ENCODE assay signal across 25 cellular contexts in the genomic region with DNA sequence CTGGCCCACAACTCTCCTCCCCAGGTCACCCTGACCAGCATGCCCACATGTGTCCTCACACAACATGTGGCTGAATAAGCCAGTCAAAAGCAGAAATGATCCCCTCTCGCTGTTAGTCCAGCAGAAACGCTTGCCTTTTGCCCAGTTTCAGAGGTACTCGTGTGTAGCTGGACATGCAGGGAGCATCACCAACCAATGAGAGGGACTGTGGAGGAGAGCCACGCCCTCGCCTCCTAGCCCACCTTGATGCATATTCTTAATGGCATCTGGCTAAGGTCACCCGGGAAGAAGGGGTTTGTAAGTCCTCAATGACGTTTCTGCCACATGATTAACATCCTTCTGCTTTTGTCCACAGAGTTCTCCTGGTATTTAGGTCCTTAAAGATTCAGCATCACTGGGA.
A peak's percentile ranks its signal among the peaks of the same experiment; 100 is the strongest.
DNase-seq lines count a peak whose midpoint lies in the region; ATAC-seq and TF ChIP-seq lines count a peak whose summit lies in the region.
"Had no signal": no experiment of that assay in that cellular context is flagged by ENCODE, and none has a peak within 500 bp of the region (broad histone marks: within the 10 kb centered on the region; RNA-seq: fewer than 3 reads in every experiment).

No MANE protein-coding gene starts in this region.

- peaks cover 40% of the 10 kb centered on the region for H3K36me3 Mint-ChIP-seq in stimulated activated naive CD8-positive, alpha-beta T cell treated with anti-CD3 and anti-CD28 coated beads, Interleukin-15, Interleukin-2, amounts not matched to agents 100 ng/mL and 50 ng/mL, for 24 hours (ENCODE audit: low read depth)

- no peak overlapping the region for H4K91ac ChIP-seq in trophoblast cell (ENCODE audit: low read depth, low read length)

- no peaks in the 10 kb centered on the region for H4K20me1 ChIP-seq in osteoblast (ENCODE audit: insufficient read depth, low read length)

- no peaks in the 10 kb centered on the region for H3K9me3 Mint-ChIP-seq in stimulated activated naive CD8-positive, alpha-beta T cell treated with anti-CD3 and anti-CD28 coated beads, Interleukin-15, Interleukin-2, amounts not matched to agents 100 ng/mL and 50 ng/mL, for 24 hours
- no peaks in the 10 kb centered on the region for H3K9me3 Mint-ChIP-seq in stimulated activated naive CD8-positive, alpha-beta T cell treated with anti-CD3 and anti-CD28 coated beads, Interleukin-15, amount 100 ng/mL, for 72 hours
- H3K9me3 Mint-ChIP-seq: CD4-positive, alpha-beta T cell; H9 had no signal

- H3K9ac ChIP-seq in trophoblast cell (ENCODE audit: low read length): no peak overlapping the region
- H3K9ac ChIP-seq: BLaER1 had no signal

- H3K9me3 ChIP-seq in ascending aorta (no peaks in the 10 kb centered on the region), osteoblast (ENCODE audit: low read depth, low read length) (no peaks in the 10 kb centered on the region), trophoblast cell (ENCODE audit: insufficient read depth, low read depth, low read length) (no peaks in the 10 kb centered on the region)
- H3K9me3 ChIP-seq: BLaER1, SJSA1 had no signal

- peaks cover 61% of the 10 kb centered on the region for H3K4me1 Mint-ChIP-seq in stimulated activated naive CD8-positive, alpha-beta T cell treated with anti-CD3 and anti-CD28 coated beads, Interleukin-15, Interleukin-2, amounts not matched to agents 100 ng/mL and 50 ng/mL, for 24 hours (ENCODE audit: low read depth)
- H3K4me1 Mint-ChIP-seq in stimulated activated naive CD8-positive, alpha-beta T cell treated with anti-CD3 and anti-CD28 coated beads, Interleukin-15, amount 100 ng/mL, for 72 hours: peaks cover 38% of the 10 kb centered on the region

- H2AFZ ChIP-seq in osteoblast (ENCODE audit: low read length) (no peak overlapping the region), trophoblast cell (ENCODE audit: insufficient read depth, low read length, poor library complexity) (no peak overlapping the region)

- H3K4me1 ChIP-seq in ascending aorta (peaks cover 10 to 36% of the 10 kb centered on the region in 2 donors), osteoblast (ENCODE audit: insufficient read depth, low read length) (peaks cover 23% of the 10 kb centered on the region), trophoblast cell (ENCODE audit: control insufficient read depth in 1 of 2, insufficient read depth in 2 of 2, low read length in 2 of 2) (peaks cover 5 to 15% of the 10 kb centered on the region in 2 experiments)

- H3K18ac ChIP-seq in trophoblast cell (ENCODE audit: low read length): no peak overlapping the region

- no peak for TF ChIP-seq POLR2A in lower leg skin (IDR thresholded peaks at IDR 0.05)

- H2BK12ac ChIP-seq in trophoblast cell (ENCODE audit: low read length): no peak overlapping the region

- DNase-seq in stimulated activated naive CD8-positive, alpha-beta T cell treated with anti-CD3 and anti-CD28 coated beads, Interleukin-15, amount 100 ng/mL, for 72 hours: no peak
- DNase-seq in ascending aorta (ENCODE audit: low spot score in 2 of 2) (no peak), osteoblast (ENCODE audit: insufficient read length, low spot score, missing footprints) (no peak), trophoblast cell (no peak), lower leg skin (ENCODE audit: low spot score in 2 of 2) (no peak)
- DNase-seq: ACHN; CD4-positive, alpha-beta T cell; COR-L47; DMS 273 treated with DMSO at 0.1 percent for 48 hours; DND-41; H9; Karpas-422; MV-4-11; NCI-H1105 treated with DMSO at 0.1 percent for 48 hours; NCI-H2081; NCI-H2171; NCI-H345; NCI-H524; NCI-H774; NK-92 treated with Interleukin-12 subunit alpha and Interleukin-12 subunit beta, amount 100 ng/mL, for 24 hours had no signal

- H3K27ac ChIP-seq in ascending aorta (peak overlapping the region; percentile 96 to 97), osteoblast (ENCODE audit: low read depth, low read length) (peak overlapping the region; percentile 40), trophoblast cell (ENCODE audit: low read depth, low read length) (no peak overlapping the region)
- H3K27ac ChIP-seq: BLaER1, SJSA1 had no signal

- no CpG with 5 or more reads among the region's 7 CpGs for WGBS in trophoblast cell (ENCODE audit: extremely low coverage, insufficient coverage, insufficient read length)
- WGBS in lower leg skin, 2 donors: 81 to 84% methylated on average over 7 of the region's 7 CpGs

- H3K4me2 ChIP-seq in osteoblast (ENCODE audit: insufficient read depth, low read length) (no peak overlapping the region), trophoblast cell (ENCODE audit: low read length) (no peak overlapping the region)
- H3K4me2 ChIP-seq: BLaER1 had no signal

- H3K14ac ChIP-seq in trophoblast cell (ENCODE audit: low read length): no peak overlapping the region

- H3K4me3 ChIP-seq in ascending aorta: no peak overlapping the region
- no peak overlapping the region for H3K4me3 ChIP-seq in osteoblast (ENCODE audit: insufficient read depth, low read length)
- H3K4me3 ChIP-seq in trophoblast cell (ENCODE audit: low read depth, low read length): no peak overlapping the region
- H3K4me3 ChIP-seq in lower leg skin (ENCODE audit: low read depth, poor library complexity, severe bottlenecking): no peak overlapping the region
- H3K4me3 ChIP-seq: BLaER1, SJSA1 had no signal

- H3K27me3 ChIP-seq in ascending aorta (no peaks in the 10 kb centered on the region), osteoblast (ENCODE audit: insufficient read depth, low read length) (no peaks in the 10 kb centered on the region), trophoblast cell (ENCODE audit: insufficient read depth, low read length) (no peaks in the 10 kb centered on the region)
- H3K27me3 ChIP-seq: BLaER1, SJSA1 had no signal

- intact Hi-C loops in ascending aorta (cut with DNase I) (loop anchor here (10.0 kb wide), 1 partner anchor 54 kb away; no protein-coding TSS in a partner anchor), lower leg skin (cut with DNase I; ENCODE audit: low total_unique reads) (no loop called here)

- H3K36me3 ChIP-seq in ascending aorta: peaks cover 38 to 56% of the 10 kb centered on the region in 2 donors
- peaks cover 16% of the 10 kb centered on the region for H3K36me3 ChIP-seq in osteoblast (ENCODE audit: insufficient read depth, low read length)
- H3K36me3 ChIP-seq in trophoblast cell (ENCODE audit: control insufficient read depth in 1 of 2, insufficient read depth in 2 of 2, low read length in 2 of 2): peaks cover 40 to 55% of the 10 kb centered on the region in 2 experiments

- no peak overlapping the region for H2BK5ac ChIP-seq in trophoblast cell (ENCODE audit: low read depth, low read length, poor library complexity)

- no peaks in the 10 kb centered on the region for H3K79me2 ChIP-seq in osteoblast (ENCODE audit: insufficient read depth, low read length)
- H3K79me2 ChIP-seq in trophoblast cell (ENCODE audit: control insufficient read depth, insufficient read depth, low read length, poor library complexity): no peaks in the 10 kb centered on the region

- no peak overlapping the region for H2AK5ac ChIP-seq in trophoblast cell (ENCODE audit: low read length)

- no peak overlapping the region for H4K12ac ChIP-seq in trophoblast cell (ENCODE audit: low read depth, low read length)

- no peak for ATAC-seq in stimulated activated naive CD8-positive, alpha-beta T cell treated with anti-CD3 and anti-CD28 coated beads, Interleukin-15, amount 100 ng/mL, for 72 hours
- ATAC-seq in HG03354 (IDR thresholded peaks at IDR 0.05; ENCODE audit: poor library complexity, severe bottlenecking, unreplicated experiment): no peak
- ATAC-seq: Panc1 had no signal

- no peak for TF ChIP-seq CTCF in ascending aorta (IDR thresholded peaks at IDR 0.05)
- TF ChIP-seq CTCF in osteoblast (IDR thresholded peaks at IDR 0.05; ENCODE audit: extremely low read depth, low read depth, low read length): no peak
- TF ChIP-seq CTCF in lower leg skin (IDR thresholded peaks at IDR 0.05): no peak

- no peak overlapping the region for H2BK120ac ChIP-seq in trophoblast cell (ENCODE audit: insufficient read depth, low read length, poor library complexity)

- no peak overlapping the region for H4K8ac ChIP-seq in trophoblast cell (ENCODE audit: low read depth, low read length)

- peak overlapping the region; percentile 5 for H3K27ac Mint-ChIP-seq in stimulated activated naive CD8-positive, alpha-beta T cell treated with anti-CD3 and anti-CD28 coated beads, Interleukin-15, Interleukin-2, amounts not matched to agents 100 ng/mL and 50 ng/mL, for 24 hours
- no peak overlapping the region for H3K27ac Mint-ChIP-seq in stimulated activated naive CD8-positive, alpha-beta T cell treated with anti-CD3 and anti-CD28 coated beads, Interleukin-15, amount 100 ng/mL, for 72 hours
- H3K27ac Mint-ChIP-seq: CD4-positive, alpha-beta T cell; H9 had no signal

- no peak overlapping the region for H3K23ac ChIP-seq in trophoblast cell (ENCODE audit: low read length)

- H3K4me3 Mint-ChIP-seq in stimulated activated naive CD8-positive, alpha-beta T cell treated with anti-CD3 and anti-CD28 coated beads, Interleukin-15, Interleukin-2, amounts not matched to agents 100 ng/mL and 50 ng/mL, for 24 hours: no peak overlapping the region
- H3K4me3 Mint-ChIP-seq in stimulated activated naive CD8-positive, alpha-beta T cell treated with anti-CD3 and anti-CD28 coated beads, Interleukin-15, amount 100 ng/mL, for 72 hours: no peak overlapping the region
- H3K4me3 Mint-ChIP-seq: CD4-positive, alpha-beta T cell; H9 had no signal

- H3K4ac ChIP-seq in trophoblast cell (ENCODE audit: low read depth, low read length): no peak overlapping the region

- peaks cover 7% of the 10 kb centered on the region for H3K79me1 ChIP-seq in trophoblast cell (ENCODE audit: low read length)

- H3K27me3 Mint-ChIP-seq in stimulated activated naive CD8-positive, alpha-beta T cell treated with anti-CD3 and anti-CD28 coated beads, Interleukin-15, Interleukin-2, amounts not matched to agents 100 ng/mL and 50 ng/mL, for 24 hours: peaks cover 11% of the 10 kb centered on the region
- H3K27me3 Mint-ChIP-seq in stimulated activated naive CD8-positive, alpha-beta T cell treated with anti-CD3 and anti-CD28 coated beads, Interleukin-15, amount 100 ng/mL, for 72 hours: peaks cover 39% of the 10 kb centered on the region
